ENCODE assay signal across 8 cellular contexts in genomic region chr4:25313194-25313895, GRCh38. TPM values are rescaled to one million over a fixed set of nuclear protein-coding genes. Genes with fewer than 3 reads are reported as not detected.
DNase-seq lines count a peak whose midpoint lies in the region; ATAC-seq and TF ChIP-seq lines count a peak whose summit lies in the region.

No MANE protein-coding gene starts in this region.

- no peaks in the 10 kb centered on the region for H3K27me3 ChIP-seq in PC-9 (ENCODE audit: insufficient read depth, low read depth)
- H3K27me3 ChIP-seq in ovary, result no peaks in the 10 kb centered on the region

- TF ChIP-seq EP300 in ovary (IDR thresholded peaks at IDR 0.05), result no peak

- peaks cover 8% of the 10 kb centered on the region for H3F3A ChIP-seq in PC-9 (ENCODE audit: insufficient read depth, low read depth)

- TF ChIP-seq CTCF in PC-9 (conservative IDR thresholded peaks at IDR 0.05) (no peak), ovary (IDR thresholded peaks at IDR 0.05) (no peak)

- H3K4me2 ChIP-seq in PC-9, result peak overlapping the region; percentile 87

- H3K27ac ChIP-seq in PC-9 (peak overlapping the region; percentile 73), epithelial cell of prostate (peak overlapping the region; percentile 63), ovary (no peak overlapping the region)

- no peaks in the 10 kb centered on the region for H4K20me1 ChIP-seq in PC-9 (ENCODE audit: insufficient read depth)

- H3K36me3 ChIP-seq in ES-I3 (ENCODE audit: insufficient read depth, low read length) (no peaks in the 10 kb centered on the region), PC-9 (ENCODE audit: low read depth) (no peaks in the 10 kb centered on the region), ovary (no peaks in the 10 kb centered on the region)

- H2AFZ ChIP-seq in PC-9, result peak overlapping the region; percentile 86

- no peak for ATAC-seq in HG03175 (IDR thresholded peaks at IDR 0.05; ENCODE audit: unreplicated experiment)

- peak overlapping the region; percentile 93 for H3K4me3 ChIP-seq in PC-9
- H3K4me3 ChIP-seq in ovary, result peak overlapping the region; percentile 62

- H3K79me2 ChIP-seq in PC-9 (ENCODE audit: low read depth), result peaks cover 14% of the 10 kb centered on the region

- no peak for DNase-seq in PC-9
- no peak for DNase-seq in epithelial cell of prostate (ENCODE audit: low read depth, low spot score)
- no peak for DNase-seq in ovary
- DNase-seq in NAMALWA (ENCODE audit: low spot score), result no peak
- no peak for DNase-seq in iPS-NIHi11 (ENCODE audit: low spot score)
- DNase-seq in dedifferentiated amniotic fluid mesenchymal stem cell (ENCODE audit: extremely low spot score), result no peak

- WGBS in ovary, 3 donors, result 10 to 23% (median 17%) methylated on average over 23 of the region's 23 CpGs

- H3K9ac ChIP-seq in ES-I3 (ENCODE audit: low read depth, low read length), result peak overlapping the region; percentile 83

- no TSS peak for BruUV-seq in PC-9 (replicated peaks; lab: Mats Ljungman, UMichigan)

- intact Hi-C loops in PC-9 (cut with micrococcal nuclease; ENCODE audit: unreplicated experiment), result loop anchor here (2.0 kb wide), 1 partner anchor 15 kb away; no protein-coding TSS in a partner anchor
- intact Hi-C loops in ovary (cut with DNase I), result no loop called here

- POLR2A ChIA-PET in PC-9 (lab: Charles Lee; ENCODE audit: unreplicated experiment), result interaction anchor here (0.6 kb wide), 1 partner anchor 518 kb away, joined by 20 read pairs; the partner anchor contains the start of gene SOD3

- H3K9me2 ChIP-seq in PC-9 (ENCODE audit: insufficient read depth), result no peaks in the 10 kb centered on the region

- H3K4me1 ChIP-seq in ES-I3 (ENCODE audit: insufficient read depth, low read length) (no peaks in the 10 kb centered on the region), PC-9 (replicated peaks; ENCODE audit: insufficient read depth) (peaks cover 17% of the 10 kb centered on the region), ovary (ENCODE audit: insufficient read depth) (peaks cover 5% of the 10 kb centered on the region)

- CTCF ChIA-PET in PC-9 (lab: Charles Lee), result interaction anchor here (0.6 to 1.3 kb wide), 3 partner anchors 14 to 1120 kb away, joined by 4 to 12 read pairs (median 11); partner anchors contain the start of gene PI4K2B

- TF ChIP-seq POLR2A in ovary (IDR thresholded peaks at IDR 0.05), result no peak

- no peaks in the 10 kb centered on the region for H3K9me3 ChIP-seq in ES-I3 (ENCODE audit: control insufficient read depth, insufficient read depth, low read length)
- 0 out of 2 replicates have a peak, but pooled peaks cover 3% of the 10 kb centered on the region for H3K9me3 ChIP-seq in PC-9 (ENCODE audit: insufficient read depth, low read depth)
- no peaks in the 10 kb centered on the region for H3K9me3 ChIP-seq in ovary

RNA-seq across cellular contexts. Expression of gene ZCCHC4, which starts 0.8 kb away (rescaled TPM):
- total RNA-seq in PC-9 (2021) (11.7 and 12.2 TPM in 2 replicates), ovary (10 to 100 TPM in 4 of 7 donors, 1 to 10 TPM in 3; 8.7 to 17.0 (median 10.5) TPM)
- 1 to 10 TPM; 5.7 to 8.3 TPM for polyA plus RNA-seq in ovary

Comparison
In these comparisons a context has a peak if more than half of its experiments do, and no peak if none do; other contexts are left out.
1. H3K27ac ChIP-seq: peak in PC-9 (single experiment) and epithelial cell of prostate (single experiment); none in ovary (0 of 2).